22 cellular contexts compared by ENCODE assay signal in genomic region chr10:124637746-124638145, GRCh38.
DNase-seq lines count a peak whose midpoint lies in the region; FAIRE-seq and TF ChIP-seq lines count a peak whose summit lies in the region.
"Had no signal": no experiment of that assay in that cellular context is flagged by ENCODE, and none has a peak within 500 bp of the region (broad histone marks: within the 10 kb centered on the region; RNA-seq: fewer than 3 reads in every experiment).

No MANE protein-coding gene starts in this region.

- no peak overlapping the region for H3K9ac ChIP-seq in astrocyte (ENCODE audit: low read length)

- no peak for TF ChIP-seq CTCF in astrocyte (IDR thresholded peaks at IDR 0.05; ENCODE audit: insufficient read depth, low read depth, low read length)
- no peak for TF ChIP-seq CTCF in neutrophil (IDR thresholded peaks at IDR 0.05)
- no peak for TF ChIP-seq CTCF in HFFc6 (IDR thresholded peaks at IDR 0.05)

- no peaks in the 10 kb centered on the region for H3K27me3 ChIP-seq in CD8-positive, alpha-beta memory T cell (ENCODE audit: insufficient read depth, low read length, poor library complexity, severe bottlenecking)
- H3K27me3 ChIP-seq in astrocyte (ENCODE audit: insufficient read depth, low read length) (no peaks in the 10 kb centered on the region), neutrophil (no peaks in the 10 kb centered on the region)
- H3K27me3 ChIP-seq: BE2C, colonic mucosa, heart right ventricle, pancreas, SJCRH30 had no signal

- no peak overlapping the region for H2AFZ ChIP-seq in astrocyte (ENCODE audit: low read depth, low read length)

- peaks cover 69% of the 10 kb centered on the region for H3K4me1 Mint-ChIP-seq in activated CD4-positive, alpha-beta T cell treated with anti-CD3 and anti-CD28 coated beads, Interleukin-2, amount 10 ng/mL, durations not matched to agents 7 days and 5 days
- peaks cover 69 to 96% (median 89%) of the 10 kb centered on the region in 3 donors for H3K4me1 Mint-ChIP-seq in CD8-positive, alpha-beta memory T cell
- H3K4me1 Mint-ChIP-seq in astrocyte (ENCODE audit: low read depth, unreplicated experiment) (peaks cover 10% of the 10 kb centered on the region), HFFc6 (ENCODE audit: low read depth) (peaks cover 14% of the 10 kb centered on the region)

- peak overlapping the region; percentile 78 for H3K27ac Mint-ChIP-seq in activated CD4-positive, alpha-beta T cell treated with anti-CD3 and anti-CD28 coated beads, Interleukin-2, amount 10 ng/mL, durations not matched to agents 7 days and 5 days
- peak overlapping the region; percentile 83 to 99 (median 98) for H3K27ac Mint-ChIP-seq in CD8-positive, alpha-beta memory T cell
- H3K27ac Mint-ChIP-seq in astrocyte (ENCODE audit: unreplicated experiment), result peak overlapping the region; percentile 53
- H3K27ac Mint-ChIP-seq in HFFc6, result no peak overlapping the region

- H3K9me3 ChIP-seq in CD8-positive, alpha-beta memory T cell (ENCODE audit: low read length), result no peaks in the 10 kb centered on the region
- H3K9me3 ChIP-seq in astrocyte (ENCODE audit: insufficient read depth, low read depth, low read length) (no peaks in the 10 kb centered on the region), neutrophil (no peaks in the 10 kb centered on the region)
- H3K9me3 ChIP-seq: BE2C, colonic mucosa, pancreas, SJCRH30 had no signal

- H3K4me3 ChIP-seq in CD8-positive, alpha-beta memory T cell (ENCODE audit: low read length), result no peak overlapping the region
- no peak overlapping the region for H3K4me3 ChIP-seq in astrocyte (ENCODE audit: insufficient read depth, low read depth, low read length)
- H3K4me3 ChIP-seq in neutrophil (ENCODE audit: low read depth in 1 of 2, low read length in 1 of 2), result no peak overlapping the region
- H3K4me3 ChIP-seq: colonic mucosa, GM12878, heart right ventricle, pancreas, SJCRH30 had no signal

- peaks cover 65% of the 10 kb centered on the region for H3K4me1 ChIP-seq in CD8-positive, alpha-beta memory T cell (ENCODE audit: insufficient read depth, low read length)
- H3K4me1 ChIP-seq in astrocyte (ENCODE audit: insufficient read depth, low read length), result peaks cover 6% of the 10 kb centered on the region
- H3K4me1 ChIP-seq in neutrophil (ENCODE audit: control insufficient read depth in 1 of 2, insufficient read depth in 1 of 2, low read depth in 1 of 2, low read length in 1 of 2), result peaks cover 62 to 65% of the 10 kb centered on the region in 2 experiments
- H3K4me1 ChIP-seq: colonic mucosa, SJCRH30 had no signal

- no peaks in the 10 kb centered on the region for H3K27me3 Mint-ChIP-seq in activated CD4-positive, alpha-beta T cell treated with anti-CD3 and anti-CD28 coated beads, Interleukin-2, amount 10 ng/mL, durations not matched to agents 7 days and 5 days
- H3K27me3 Mint-ChIP-seq in CD8-positive, alpha-beta memory T cell, result peaks cover 0 to 1% of the 10 kb centered on the region in 2 donors
- H3K27me3 Mint-ChIP-seq in astrocyte (ENCODE audit: low read depth, unreplicated experiment), result peaks cover 2% of the 10 kb centered on the region
- peaks cover 3% of the 10 kb centered on the region for H3K27me3 Mint-ChIP-seq in HFFc6 (ENCODE audit: insufficient read depth)

- H3K79me2 ChIP-seq in astrocyte (ENCODE audit: insufficient read depth, low read length), result no peaks in the 10 kb centered on the region

- CTCF ChIA-PET in activated CD4-positive, alpha-beta T cell treated with anti-CD3 and anti-CD28 coated beads, Interleukin-2, amount 10 ng/mL, durations not matched to agents 7 days and 5 days (lab: Charles Lee), result interaction anchor here (0.8 to 2.7 kb wide), 5 partner anchors 8 to 104 kb away, joined by 3 to 7 read pairs (median 5); no protein-coding TSS in a partner anchor
- CTCF ChIA-PET in CD8-positive, alpha-beta memory T cell (lab: Charles Lee), result interaction anchor here (1.1 to 3.4 kb wide), 12 partner anchors 11 to 103 kb away, joined by 3 to 28 read pairs (median 4); no protein-coding TSS in a partner anchor

- POLR2A ChIA-PET in activated CD4-positive, alpha-beta T cell treated with anti-CD3 and anti-CD28 coated beads, Interleukin-2, amount 10 ng/mL, durations not matched to agents 7 days and 5 days (lab: Charles Lee), result no interaction called here
- POLR2A ChIA-PET in CD8-positive, alpha-beta memory T cell (lab: Charles Lee), result no interaction called here

- peaks cover 48% of the 10 kb centered on the region for H4K20me1 ChIP-seq in astrocyte (ENCODE audit: insufficient read depth, low read length)

- no peak for DNase-seq in activated CD4-positive, alpha-beta T cell treated with anti-CD3 and anti-CD28 coated beads, Interleukin-2, amount 10 ng/mL, durations not matched to agents 7 days and 5 days
- DNase-seq in activated CD4-positive, alpha-beta T cell treated with anti-CD3 and anti-CD28 coated beads for 48 hours, result no peak
- DNase-seq in CD8-positive, alpha-beta memory T cell, result no peak
- DNase-seq in astrocyte (ENCODE audit: low read depth) (no peak), NCI-H1092 (lab: John Stamatoyannopoulos, UW) (no peak), HFFc6 (no peak)
- no peak for DNase-seq in activated T-cell treated with anti-CD3 and anti-CD28 coated beads, Interleukin-2, amount 50 U/mL, for 1 hour
- DNase-seq: BE2C; colonic mucosa; GF-D8; HCEC 1CT; IMR-90; MM.1S; NCI-H748 treated with DMSO at 0.1 percent for 48 hours; PC-3; SJCRH30; stimulated activated naive CD4-positive, alpha-beta T cell treated with Interleukin-2 at 50 U/mL for 16 hours had no signal

- H3K36me3 ChIP-seq in CD8-positive, alpha-beta memory T cell (ENCODE audit: insufficient read depth, low read length), result no peaks in the 10 kb centered on the region
- H3K36me3 ChIP-seq in astrocyte (ENCODE audit: insufficient read depth, low read length) (no peaks in the 10 kb centered on the region), neutrophil (no peaks in the 10 kb centered on the region)
- H3K36me3 ChIP-seq: BE2C, colonic mucosa, pancreas, SJCRH30 had no signal

- peaks cover 39% of the 10 kb centered on the region for H3K36me3 Mint-ChIP-seq in activated CD4-positive, alpha-beta T cell treated with anti-CD3 and anti-CD28 coated beads, Interleukin-2, amount 10 ng/mL, durations not matched to agents 7 days and 5 days (ENCODE audit: low read depth)
- H3K36me3 Mint-ChIP-seq in CD8-positive, alpha-beta memory T cell, result peaks cover 0 to 34% (median 5%) of the 10 kb centered on the region in 3 donors
- H3K36me3 Mint-ChIP-seq in astrocyte (ENCODE audit: low read depth, unreplicated experiment), result peaks cover 16% of the 10 kb centered on the region
- 0 out of 2 replicates have a peak, but pooled peaks cover 2% of the 10 kb centered on the region for H3K36me3 Mint-ChIP-seq in HFFc6 (ENCODE audit: low read depth)

- FAIRE-seq in astrocyte (lab: Jason Lieb, UNC), result no peak
- FAIRE-seq: endothelial cell of umbilical vein, GM12878, pancreas had no signal

- H3K27ac ChIP-seq in CD8-positive, alpha-beta memory T cell (ENCODE audit: low read depth, low read length), result no peak overlapping the region
- H3K27ac ChIP-seq in astrocyte (ENCODE audit: low read depth, low read length) (no peak overlapping the region), neutrophil (peak overlapping the region; percentile 99)
- H3K27ac ChIP-seq: colonic mucosa, pancreas, SJCRH30 had no signal

- H3K4me3 Mint-ChIP-seq in activated CD4-positive, alpha-beta T cell treated with anti-CD3 and anti-CD28 coated beads, Interleukin-2, amount 10 ng/mL, durations not matched to agents 7 days and 5 days, result no peak overlapping the region
- H3K4me3 Mint-ChIP-seq in CD8-positive, alpha-beta memory T cell, result peak overlapping the region in 6 of 7 donors; percentile 15 to 88 (median 65)
- H3K4me3 Mint-ChIP-seq in astrocyte (ENCODE audit: unreplicated experiment) (no peak overlapping the region), HFFc6 (no peak overlapping the region)

- no peak overlapping the region for H3K4me2 ChIP-seq in astrocyte (ENCODE audit: low read length)

- H3K9me3 Mint-ChIP-seq in activated CD4-positive, alpha-beta T cell treated with anti-CD3 and anti-CD28 coated beads, Interleukin-2, amount 10 ng/mL, durations not matched to agents 7 days and 5 days, result peaks cover 8% of the 10 kb centered on the region
- H3K9me3 Mint-ChIP-seq in CD8-positive, alpha-beta memory T cell, result peaks cover 0 to 2% (median 0%) of the 10 kb centered on the region in 5 donors
- no peaks in the 10 kb centered on the region for H3K9me3 Mint-ChIP-seq in astrocyte (ENCODE audit: unreplicated experiment)
- no peaks in the 10 kb centered on the region for H3K9me3 Mint-ChIP-seq in HFFc6

Comparison
In these comparisons a context has a peak if more than half of its experiments do, and no peak if none do; other contexts are left out.
1. H3K4me3 Mint-ChIP-seq: peak in CD8-positive, alpha-beta memory T cell (6 of 7); none in activated CD4-positive, alpha-beta T cell treated with anti-CD3 and anti-CD28 coated beads, Interleukin-2, amount 10 ng/mL, durations not matched to agents 7 days and 5 days (single experiment), astrocyte (single experiment) and HFFc6 (single experiment).